ENCODE assay signal across 12 cellular contexts in genomic region chr11:64607381-64608259, GRCh38. TPM values are rescaled to one million over a fixed set of nuclear protein-coding genes. Genes with fewer than 3 reads are reported as not detected.
DNase-seq lines count a peak whose midpoint lies in the region; ATAC-seq and TF ChIP-seq lines count a peak whose summit lies in the region.
"Had no signal": no experiment of that assay in that cellular context is flagged by ENCODE, and none has a peak within 500 bp of the region (broad histone marks: within the 10 kb centered on the region; RNA-seq: fewer than 3 reads in every experiment).

No MANE protein-coding gene starts in this region.

- H4K20me1 ChIP-seq in GM23338 (replicated peaks; ENCODE audit: insufficient read depth) = no peaks in the 10 kb centered on the region

- intact Hi-C loops in left colon (cut with DNase I, micrococcal nuclease) = no loop called here

- H3K27ac ChIP-seq in GM23338 (ENCODE audit: low read depth) = no peak overlapping the region
- peak overlapping the region in 1 of 2 donors; percentile 31 for H3K27ac ChIP-seq in coronary artery
- H3K27ac ChIP-seq in stomach smooth muscle (ENCODE audit: low read length) = no peak overlapping the region

- peak; percentile 78 for ATAC-seq in GM23338
- peak; percentile 46 for ATAC-seq in left colon
- no peak for ATAC-seq in GM21737 (IDR thresholded peaks at IDR 0.05; ENCODE audit: unreplicated experiment)
- no peak for ATAC-seq in HG02840 (IDR thresholded peaks at IDR 0.05; ENCODE audit: low FRiP score, unreplicated experiment)
- no peak for ATAC-seq in GM18873 (IDR thresholded peaks at IDR 0.05; ENCODE audit: low FRiP score, unreplicated experiment)
- ATAC-seq: activated CD8-positive, alpha-beta T cell treated with anti-CD3 and anti-CD28 coated beads for 36 hours had no signal

- no peaks in the 10 kb centered on the region for H3K9me3 ChIP-seq in stomach smooth muscle (ENCODE audit: control insufficient read depth in 2 of 2, low read length in 2 of 2)

- H3K9ac ChIP-seq in stomach smooth muscle (ENCODE audit: low read length in 2 of 2) = peak overlapping the region; percentile 28 to 47

- H3F3A ChIP-seq in GM23338 (replicated peaks; ENCODE audit: low read depth) = no peaks in the 10 kb centered on the region

- no peaks in the 10 kb centered on the region for H3K79me2 ChIP-seq in GM23338 (replicated peaks; ENCODE audit: insufficient read depth)

- H3K36me3 ChIP-seq in GM23338 (ENCODE audit: insufficient read depth) (no peaks in the 10 kb centered on the region), stomach smooth muscle (ENCODE audit: control insufficient read depth in 2 of 2, insufficient read depth in 2 of 2, low read length in 2 of 2) (no peaks in the 10 kb centered on the region)

- no peaks in the 10 kb centered on the region for H3K36me3 Mint-ChIP-seq in GM23338 (ENCODE audit: low read depth)

- 0 out of 2 replicates have a peak, but pooled peaks cover 5% of the 10 kb centered on the region for H3K4me1 ChIP-seq in GM23338 (ENCODE audit: insufficient read depth)
- H3K4me1 ChIP-seq in stomach smooth muscle (ENCODE audit: control insufficient read depth, insufficient read depth, low read length) = peaks cover 3% of the 10 kb centered on the region

- no peaks in the 10 kb centered on the region for H3K9me2 ChIP-seq in GM23338 (ENCODE audit: insufficient read depth)

- DNase-seq in GM23338 (ENCODE audit: low spot score) (peak; percentile 57), coronary artery (ENCODE audit: low spot score) (no peak), left colon (peak in 1 of 2 donors; percentile 16)
- DNase-seq in effector CD4-positive, alpha-beta T cell = no peak
- DNase-seq: activated CD8-positive, alpha-beta T cell treated with anti-CD3 and anti-CD28 coated beads for 36 hours had no signal

- peaks cover 10% of the 10 kb centered on the region for H3K27me3 Mint-ChIP-seq in GM23338 (ENCODE audit: insufficient read depth, low read depth, poor library complexity)
- H3K27me3 Mint-ChIP-seq: activated CD8-positive, alpha-beta T cell treated with anti-CD3 and anti-CD28 coated beads for 36 hours had no signal

- no peak overlapping the region for H2AFZ ChIP-seq in GM23338

- no peaks in the 10 kb centered on the region for H3K27me3 ChIP-seq in GM23338 (ENCODE audit: insufficient read depth)
- no peaks in the 10 kb centered on the region for H3K27me3 ChIP-seq in stomach smooth muscle (ENCODE audit: control insufficient read depth in 1 of 2, insufficient read depth in 2 of 2, low read length in 2 of 2)

- H3K4me1 Mint-ChIP-seq in GM23338 = peaks cover 17% of the 10 kb centered on the region

- H3K4me3 Mint-ChIP-seq in GM23338 = no peak overlapping the region
- H3K4me3 Mint-ChIP-seq: activated CD8-positive, alpha-beta T cell treated with anti-CD3 and anti-CD28 coated beads for 36 hours had no signal

- H3K4me3 ChIP-seq in GM23338 = 0 out of 2 replicates have a peak overlapping the region, but pooled peaks have one; percentile 0
- peak overlapping the region; percentile 59 for H3K4me3 ChIP-seq in coronary artery
- peak overlapping the region; percentile 8 to 40 for H3K4me3 ChIP-seq in stomach smooth muscle (ENCODE audit: low read length in 2 of 2)
- H3K4me3 ChIP-seq: K562 had no signal

- no peak overlapping the region for H3K27ac Mint-ChIP-seq in GM23338
- H3K27ac Mint-ChIP-seq: activated CD8-positive, alpha-beta T cell treated with anti-CD3 and anti-CD28 coated beads for 36 hours had no signal

- peak overlapping the region; percentile 7; the same call in 1 of the 2 replicates for H3K4me2 ChIP-seq in GM23338

- H3K9me3 Mint-ChIP-seq in GM23338 = no peaks in the 10 kb centered on the region
- H3K9me3 Mint-ChIP-seq: activated CD8-positive, alpha-beta T cell treated with anti-CD3 and anti-CD28 coated beads for 36 hours had no signal

- TF ChIP-seq CTCF in GM23338 (conservative IDR thresholded peaks at IDR 0.05; ENCODE audit: low read depth in 2 of 2) = no peak
- TF ChIP-seq CTCF in coronary artery (IDR thresholded peaks at IDR 0.05) = no peak

TF ChIP-seq in GM23338, 12 proteins besides CTCF, POLR2A, EP300 and RAD21 (continues in another document):
- no peak for TF ChIP-seq POLR2AphosphoS5 (IDR thresholded peaks at IDR 0.05; ENCODE audit: low read depth)
- no peak for TF ChIP-seq ZNF331 (CRISPR knock-in tag; IDR thresholded peaks at IDR 0.05; ENCODE audit: low read depth)
- TF ChIP-seq ZNF462 (CRISPR knock-in tag; IDR thresholded peaks at IDR 0.05) = no peak
- TF ChIP-seq STAT1 (IDR thresholded peaks at IDR 0.05; ENCODE audit: unreplicated experiment) = no peak
- no peak for TF ChIP-seq ETS1 (IDR thresholded peaks at IDR 0.05)

RNA-seq across cellular contexts. Expression of gene SLC22A12, which starts 16.6 kb away (rescaled TPM):
- total RNA-seq in GM23338 (2014; rRNA removed; shearing (Covaris generic)) = not detected in 2 replicates
- not detected in 2 replicates for polyA plus RNA-seq in GM23338 (2016; fragmentation: Nextera tagmentation; extraction: Ambion mirVana)
- not detected for total RNA-seq in left colon
- total RNA-seq: activated CD8-positive, alpha-beta T cell treated with anti-CD3 and anti-CD28 coated beads for 36 hours; K562; NCI-H460; subcutaneous adipose tissue had no signal
- polyA plus RNA-seq: K562 had no signal

RNA-seq across cellular contexts. Expression of gene SLC22A11, which starts 51.9 kb away (rescaled TPM):
- total RNA-seq in GM23338 (2014; rRNA removed; shearing (Covaris generic)) = not detected in 2 replicates
- not detected in 2 replicates for polyA plus RNA-seq in GM23338 (2016; fragmentation: Nextera tagmentation; extraction: Ambion mirVana)
- under 1 TPM; 0.15 to 0.31 TPM for total RNA-seq in left colon
- total RNA-seq: activated CD8-positive, alpha-beta T cell treated with anti-CD3 and anti-CD28 coated beads for 36 hours; K562; subcutaneous adipose tissue had no signal

Comparison
In these comparisons a context has a peak if more than half of its experiments do, and no peak if none do; other contexts are left out.
1. ATAC-seq: peak in GM23338 (single experiment) and left colon (single experiment); none in GM21737 (single experiment), HG02840 (single experiment) and GM18873 (single experiment).
2. H3K4me3 ChIP-seq: peak in every context shown above with its lines; median percentile 59 in coronary artery; 24 in stomach smooth muscle; 0 in GM23338.